8 cellular contexts compared by ENCODE assay signal in genomic region chr19:5031231-5032100, GRCh38.
DNase-seq lines count a peak whose midpoint lies in the region; ATAC-seq lines count a peak whose summit lies in the region.

No MANE protein-coding gene starts in this region.

- no peak overlapping the region for H3K18ac ChIP-seq in mesendoderm (ENCODE audit: low read length)

- H3K27ac ChIP-seq in mesendoderm (ENCODE audit: low read depth, low read length) = no peak overlapping the region

- ATAC-seq in HG02885 (IDR thresholded peaks at IDR 0.05; ENCODE audit: poor library complexity, unreplicated experiment) = peak; percentile 46
- ATAC-seq in effector memory CD8-positive, alpha-beta T cell (replicated peaks) = peak; percentile 91

- H3K27me3 ChIP-seq in mesendoderm (ENCODE audit: insufficient read depth, low read length, poor library complexity) = no peaks in the 10 kb centered on the region

- peak overlapping the region in 1 of 2 donors; percentile 36 for H3K4me3 Mint-ChIP-seq in effector memory CD8-positive, alpha-beta T cell

- no peaks in the 10 kb centered on the region for H3K79me2 ChIP-seq in mesendoderm (ENCODE audit: control insufficient read depth, insufficient read depth, low read length)

- H3K4me1 ChIP-seq in mesendoderm (ENCODE audit: control insufficient read depth, low read depth, low read length) = no peaks in the 10 kb centered on the region

- H2BK15ac ChIP-seq in mesendoderm (replicated peaks; ENCODE audit: low read depth) = no peak overlapping the region

- H3K4ac ChIP-seq in mesendoderm (ENCODE audit: low read depth, low read length) = no peak overlapping the region

- H3K4me3 ChIP-seq in mesendoderm (ENCODE audit: low read length) = no peak overlapping the region

- no peak overlapping the region for H3K23ac ChIP-seq in mesendoderm (ENCODE audit: low read length)

- no peak overlapping the region for H4K8ac ChIP-seq in mesendoderm (ENCODE audit: low read depth, low read length)

- H4K5ac ChIP-seq in mesendoderm (ENCODE audit: low read length) = no peak overlapping the region

- no CpG with 5 or more reads among the region's 29 CpGs for WGBS in mesendoderm (ENCODE audit: extremely low coverage, insufficient coverage, low lambda C conversion rate)

- H2AK5ac ChIP-seq in mesendoderm (ENCODE audit: low read length) = no peak overlapping the region

- no peak overlapping the region for H3K9ac ChIP-seq in mesendoderm (ENCODE audit: low read length)

- H2BK5ac ChIP-seq in mesendoderm (ENCODE audit: low read length) = no peak overlapping the region

- peaks cover 4% of the 10 kb centered on the region for H3K79me1 ChIP-seq in mesendoderm (ENCODE audit: low read length)

- no peak overlapping the region for H2BK120ac ChIP-seq in mesendoderm (ENCODE audit: low read depth, low read length)

- peaks cover 3% of the 10 kb centered on the region for H3K36me3 Mint-ChIP-seq in effector memory CD8-positive, alpha-beta T cell (ENCODE audit: insufficient read depth)

- no peaks in the 10 kb centered on the region for H3K9me3 Mint-ChIP-seq in effector memory CD8-positive, alpha-beta T cell

- no peaks in the 10 kb centered on the region for H3K27me3 Mint-ChIP-seq in effector memory CD8-positive, alpha-beta T cell

- DNase-seq in Daoy (ENCODE audit: low read depth) = peak; percentile 86
- DNase-seq in NOMO-1 treated with DMSO at 0.1 percent for 48 hours (lab: John Stamatoyannopoulos, UW; ENCODE audit: unreplicated experiment) = peak; percentile 62
- peak; percentile 59 to 62 for DNase-seq in activated CD8-positive, alpha-beta memory T cell treated with anti-CD3 and anti-CD28 coated beads for 4 hours (ENCODE audit: low read depth in 2 of 2)
- DNase-seq in effector memory CD8-positive, alpha-beta T cell = peak; percentile 81 to 90 (median 84)
- peak; percentile 88 for DNase-seq in mesendoderm
- DNase-seq in stimulated activated CD8-positive, alpha-beta memory T cell treated with anti-CD3 and anti-CD28 coated beads, Interleukin-15, amount 100 ng/mL, for 48 hours (ENCODE audit: low read depth in 2 of 2) = peak; percentile 59 to 61
- DNase-seq in NCI-H1048 (lab: John Stamatoyannopoulos, UW) = no peak

- no peak overlapping the region for H3K27ac Mint-ChIP-seq in effector memory CD8-positive, alpha-beta T cell

- no peak overlapping the region for H3K56ac ChIP-seq in mesendoderm (ENCODE audit: low read length)

- H3K36me3 ChIP-seq in mesendoderm (ENCODE audit: control insufficient read depth, insufficient read depth, low read length) = no peaks in the 10 kb centered on the region

- H3K4me2 ChIP-seq in mesendoderm (ENCODE audit: low read length) = no peak overlapping the region

- H3K4me1 Mint-ChIP-seq in effector memory CD8-positive, alpha-beta T cell (ENCODE audit: low read depth in 2 of 2) = peaks cover 17% of the 10 kb centered on the region in 2 donors
